8 cellular contexts compared by ENCODE assay signal in genomic region chr14:63134801-63135200, GRCh38.
DNase-seq lines count a peak whose midpoint lies in the region; ATAC-seq and TF ChIP-seq lines count a peak whose summit lies in the region.

No MANE protein-coding gene starts in this region.

- no peak overlapping the region for H2AFZ ChIP-seq in hepatocyte

- no peaks in the 10 kb centered on the region for H3K9me3 ChIP-seq in hepatocyte (ENCODE audit: low read depth)

- no peaks in the 10 kb centered on the region for H3K79me2 ChIP-seq in hepatocyte

- TF ChIP-seq CTCF in hepatocyte (IDR thresholded peaks at IDR 0.05; ENCODE audit: poor library complexity) = peak; percentile 48

- intact Hi-C loops in activated CD4-positive, alpha-beta T cell treated with anti-CD3 and anti-CD28 coated beads, Interleukin-2, amount 10 ng/mL, durations not matched to agents 24 days and 14 days (cut with micrococcal nuclease) = no loop called here

- no peak overlapping the region for H3K27ac ChIP-seq in hepatocyte

- H3K27ac Mint-ChIP-seq in activated CD4-positive, alpha-beta T cell treated with anti-CD3 and anti-CD28 coated beads, Interleukin-2, amount 10 ng/mL, durations not matched to agents 24 days and 14 days = no peak overlapping the region
- H3K27ac Mint-ChIP-seq in activated CD4-positive, alpha-beta T cell treated with anti-CD3 and anti-CD28 coated beads, Interleukin-2, amount 10 ng/mL, durations not matched to agents 7 days and 5 days = no peak overlapping the region
- H3K27ac Mint-ChIP-seq in activated CD4-positive, alpha-beta memory T cell treated with anti-CD3 and anti-CD28 coated beads, Interleukin-2, amount 10 ng/mL, durations not matched to agents 7 days and 5 days = no peak overlapping the region

- WGBS in hepatocyte (ENCODE audit: low lambda C conversion rate, missing lambda C conversion rate) = 25% methylated on average over 2 of the region's 2 CpGs

- CTCF ChIA-PET in activated CD4-positive, alpha-beta T cell treated with anti-CD3 and anti-CD28 coated beads, Interleukin-2, amount 10 ng/mL, durations not matched to agents 7 days and 5 days (lab: Charles Lee) = no interaction called here
- CTCF ChIA-PET in activated CD4-positive, alpha-beta memory T cell treated with anti-CD3 and anti-CD28 coated beads, Interleukin-2, amount 10 ng/mL, durations not matched to agents 7 days and 5 days (lab: Charles Lee) = no interaction called here

- no peaks in the 10 kb centered on the region for H3K9me2 ChIP-seq in hepatocyte (replicated peaks; ENCODE audit: insufficient read depth)

- ATAC-seq in HG03439 (IDR thresholded peaks at IDR 0.05; ENCODE audit: unreplicated experiment) = no peak

- H3K4me2 ChIP-seq in hepatocyte = no peak overlapping the region

- no peaks in the 10 kb centered on the region for H4K20me1 ChIP-seq in hepatocyte (ENCODE audit: insufficient read depth, poor library complexity, severe bottlenecking)

- DNase-seq in COR-L47 (lab: John Stamatoyannopoulos, UW) (peak; percentile 48), Kasumi-1 (lab: John Stamatoyannopoulos, UW) (peak; percentile 46 to 55), RPMI7951 (ENCODE audit: low read depth) (peak; percentile 1), hepatocyte (ENCODE audit: low spot score) (peak; percentile 27)
- DNase-seq in activated CD4-positive, alpha-beta T cell treated with anti-CD3 and anti-CD28 coated beads, Interleukin-2, amount 10 ng/mL, durations not matched to agents 24 days and 14 days = no peak
- no peak for DNase-seq in activated CD4-positive, alpha-beta T cell treated with anti-CD3 and anti-CD28 coated beads, Interleukin-2, amount 10 ng/mL, durations not matched to agents 7 days and 5 days
- no peak for DNase-seq in activated CD4-positive, alpha-beta memory T cell treated with anti-CD3 and anti-CD28 coated beads, Interleukin-2, amount 10 ng/mL, durations not matched to agents 7 days and 5 days

- no peaks in the 10 kb centered on the region for H3K36me3 Mint-ChIP-seq in activated CD4-positive, alpha-beta T cell treated with anti-CD3 and anti-CD28 coated beads, Interleukin-2, amount 10 ng/mL, durations not matched to agents 24 days and 14 days (ENCODE audit: low read depth)
- H3K36me3 Mint-ChIP-seq in activated CD4-positive, alpha-beta T cell treated with anti-CD3 and anti-CD28 coated beads, Interleukin-2, amount 10 ng/mL, durations not matched to agents 7 days and 5 days (ENCODE audit: low read depth) = no peaks in the 10 kb centered on the region
- no peaks in the 10 kb centered on the region for H3K36me3 Mint-ChIP-seq in activated CD4-positive, alpha-beta memory T cell treated with anti-CD3 and anti-CD28 coated beads, Interleukin-2, amount 10 ng/mL, durations not matched to agents 7 days and 5 days (ENCODE audit: low read depth)

- H3K4me3 Mint-ChIP-seq in activated CD4-positive, alpha-beta T cell treated with anti-CD3 and anti-CD28 coated beads, Interleukin-2, amount 10 ng/mL, durations not matched to agents 24 days and 14 days = no peak overlapping the region
- no peak overlapping the region for H3K4me3 Mint-ChIP-seq in activated CD4-positive, alpha-beta T cell treated with anti-CD3 and anti-CD28 coated beads, Interleukin-2, amount 10 ng/mL, durations not matched to agents 7 days and 5 days
- H3K4me3 Mint-ChIP-seq in activated CD4-positive, alpha-beta memory T cell treated with anti-CD3 and anti-CD28 coated beads, Interleukin-2, amount 10 ng/mL, durations not matched to agents 7 days and 5 days = no peak overlapping the region

- H3K4me1 ChIP-seq in hepatocyte (ENCODE audit: insufficient read depth) = no peaks in the 10 kb centered on the region

- no peak overlapping the region for H3K4me3 ChIP-seq in hepatocyte

- POLR2A ChIA-PET in activated CD4-positive, alpha-beta T cell treated with anti-CD3 and anti-CD28 coated beads, Interleukin-2, amount 10 ng/mL, durations not matched to agents 7 days and 5 days (lab: Charles Lee) = no interaction called here
- POLR2A ChIA-PET in activated CD4-positive, alpha-beta memory T cell treated with anti-CD3 and anti-CD28 coated beads, Interleukin-2, amount 10 ng/mL, durations not matched to agents 7 days and 5 days (lab: Charles Lee) = no interaction called here

- no peaks in the 10 kb centered on the region for H3K36me3 ChIP-seq in hepatocyte (replicated peaks; ENCODE audit: insufficient read depth, low read depth)

- no peaks in the 10 kb centered on the region for H3K9me3 Mint-ChIP-seq in activated CD4-positive, alpha-beta T cell treated with anti-CD3 and anti-CD28 coated beads, Interleukin-2, amount 10 ng/mL, durations not matched to agents 24 days and 14 days
- H3K9me3 Mint-ChIP-seq in activated CD4-positive, alpha-beta T cell treated with anti-CD3 and anti-CD28 coated beads, Interleukin-2, amount 10 ng/mL, durations not matched to agents 7 days and 5 days = no peaks in the 10 kb centered on the region
- no peaks in the 10 kb centered on the region for H3K9me3 Mint-ChIP-seq in activated CD4-positive, alpha-beta memory T cell treated with anti-CD3 and anti-CD28 coated beads, Interleukin-2, amount 10 ng/mL, durations not matched to agents 7 days and 5 days

- no peaks in the 10 kb centered on the region for H3K4me1 Mint-ChIP-seq in activated CD4-positive, alpha-beta T cell treated with anti-CD3 and anti-CD28 coated beads, Interleukin-2, amount 10 ng/mL, durations not matched to agents 24 days and 14 days
- H3K4me1 Mint-ChIP-seq in activated CD4-positive, alpha-beta T cell treated with anti-CD3 and anti-CD28 coated beads, Interleukin-2, amount 10 ng/mL, durations not matched to agents 7 days and 5 days = no peaks in the 10 kb centered on the region
- no peaks in the 10 kb centered on the region for H3K4me1 Mint-ChIP-seq in activated CD4-positive, alpha-beta memory T cell treated with anti-CD3 and anti-CD28 coated beads, Interleukin-2, amount 10 ng/mL, durations not matched to agents 7 days and 5 days

- H3K27me3 ChIP-seq in hepatocyte = no peaks in the 10 kb centered on the region

- no peaks in the 10 kb centered on the region for H3K27me3 Mint-ChIP-seq in activated CD4-positive, alpha-beta T cell treated with anti-CD3 and anti-CD28 coated beads, Interleukin-2, amount 10 ng/mL, durations not matched to agents 24 days and 14 days
- no peaks in the 10 kb centered on the region for H3K27me3 Mint-ChIP-seq in activated CD4-positive, alpha-beta T cell treated with anti-CD3 and anti-CD28 coated beads, Interleukin-2, amount 10 ng/mL, durations not matched to agents 7 days and 5 days
- H3K27me3 Mint-ChIP-seq in activated CD4-positive, alpha-beta memory T cell treated with anti-CD3 and anti-CD28 coated beads, Interleukin-2, amount 10 ng/mL, durations not matched to agents 7 days and 5 days = no peaks in the 10 kb centered on the region

Comparison
In these comparisons a context has a peak if more than half of its experiments do, and no peak if none do; other contexts are left out.
1. DNase-seq: peak in COR-L47 (single experiment), Kasumi-1 (2 of 2), RPMI7951 (single experiment) and hepatocyte (single experiment); none in activated CD4-positive, alpha-beta T cell treated with anti-CD3 and anti-CD28 coated beads, Interleukin-2, amount 10 ng/mL, durations not matched to agents 24 days and 14 days (single experiment), activated CD4-positive, alpha-beta T cell treated with anti-CD3 and anti-CD28 coated beads, Interleukin-2, amount 10 ng/mL, durations not matched to agents 7 days and 5 days (single experiment) and activated CD4-positive, alpha-beta memory T cell treated with anti-CD3 and anti-CD28 coated beads, Interleukin-2, amount 10 ng/mL, durations not matched to agents 7 days and 5 days (single experiment).